In the genomic region with DNA sequence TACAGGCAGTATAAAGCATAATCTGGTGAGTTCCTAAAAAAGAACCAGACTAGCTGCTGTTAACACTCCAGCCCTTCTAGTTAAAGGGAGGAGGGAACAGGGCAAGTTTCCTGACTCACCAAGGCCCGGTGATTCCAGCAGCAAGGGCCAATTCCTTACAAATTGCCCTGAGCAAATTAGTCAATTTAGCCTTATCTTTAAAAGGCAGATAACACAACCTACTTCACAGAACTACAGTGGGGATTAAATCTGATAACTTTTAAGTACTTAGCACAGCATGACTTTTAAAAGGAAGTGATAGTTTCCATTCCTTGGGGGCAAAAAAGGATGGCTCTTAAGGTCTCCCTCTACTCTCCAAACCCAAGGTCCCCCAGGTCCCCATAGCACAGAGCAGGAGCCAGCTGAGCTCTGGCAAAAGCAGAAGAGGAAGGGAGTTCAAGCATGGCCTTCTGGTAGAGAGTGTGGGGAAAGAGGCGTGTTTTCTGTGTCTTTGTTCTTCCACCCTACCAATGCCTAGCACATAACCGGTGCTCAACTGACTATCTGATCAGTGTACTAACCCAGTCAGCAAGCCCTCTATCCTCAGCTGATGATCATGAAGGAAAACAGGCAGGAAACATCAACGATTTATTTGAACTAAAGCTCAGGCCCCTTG, we compare ENCODE assay signal across 8 cellular contexts. TPM values are rescaled to one million over a fixed set of nuclear protein-coding genes. Genes with fewer than 3 reads are reported as not detected.
A peak's percentile ranks its signal among the peaks of the same experiment; 100 is the strongest.
DNase-seq lines count a peak whose midpoint lies in the region; ATAC-seq, FAIRE-seq and TF ChIP-seq lines count a peak whose summit lies in the region.

No MANE protein-coding gene starts in this region.

- H3K27ac Mint-ChIP-seq in T-helper 1 cell treated with Interleukin-12 subunit alpha and Interleukin-12 subunit beta and Interleukin-4 antibody, amounts not matched to agents 30 μg/mL and 1 μg/mL, for 36 hours: peak overlapping the region; percentile 29

- no peak for DNase-seq in GM12892 (ENCODE audit: insufficient read length)
- DNase-seq in amygdala (lab: John Stamatoyannopoulos, UW): no peak
- no peak for DNase-seq in NCI-H446 (lab: John Stamatoyannopoulos, UW)
- DNase-seq in hepatic stellate cell (ENCODE audit: low spot score): no peak
- no peak for DNase-seq in WERI-Rb-1

- peak; percentile 58 for FAIRE-seq in GM12892 (lab: Jason Lieb, UNC)

- peaks cover 5% of the 10 kb centered on the region for H3K36me3 Mint-ChIP-seq in T-helper 1 cell treated with Interleukin-12 subunit alpha and Interleukin-12 subunit beta and Interleukin-4 antibody, amounts not matched to agents 30 μg/mL and 1 μg/mL, for 36 hours (ENCODE audit: low read depth)

- no peak for TF ChIP-seq CTCF in WERI-Rb-1 (IDR thresholded peaks at IDR 0.05; ENCODE audit: low read depth, low read length)

- H3K27ac ChIP-seq in muscle layer of colon (ENCODE audit: low read depth, low read length) (peak overlapping the region; percentile 27), WERI-Rb-1 (no peak overlapping the region)

- peaks cover 43% of the 10 kb centered on the region for H3K4me1 ChIP-seq in muscle layer of colon (ENCODE audit: insufficient read depth, low read length)

- no peak for TF ChIP-seq POLR2A in GM12892 (IDR thresholded peaks at IDR 0.05; ENCODE audit: low read depth, low read length)

- no peak overlapping the region for H3K4me3 Mint-ChIP-seq in T-helper 1 cell treated with Interleukin-12 subunit alpha and Interleukin-12 subunit beta and Interleukin-4 antibody, amounts not matched to agents 30 μg/mL and 1 μg/mL, for 36 hours

- H3K9me3 ChIP-seq in muscle layer of colon (ENCODE audit: low read length) (no peaks in the 10 kb centered on the region), WERI-Rb-1 (ENCODE audit: severe bottlenecking) (no peaks in the 10 kb centered on the region)

- H3K27me3 ChIP-seq in muscle layer of colon (ENCODE audit: control insufficient read depth in 1 of 2, insufficient read depth in 2 of 2, low read length in 2 of 2) (no peaks in the 10 kb centered on the region), WERI-Rb-1 (ENCODE audit: insufficient read depth, low read depth, severe bottlenecking) (no peaks in the 10 kb centered on the region)

- peak overlapping the region in 1 of 2 donors; percentile 16 for H3K4me3 ChIP-seq in muscle layer of colon (ENCODE audit: low read depth in 1 of 2, low read length in 2 of 2)
- H3K4me3 ChIP-seq in WERI-Rb-1 (ENCODE audit: low read depth, low read length): no peak overlapping the region

- no peak overlapping the region for H3K9ac ChIP-seq in muscle layer of colon (ENCODE audit: low read length)

- H3K4me1 Mint-ChIP-seq in T-helper 1 cell treated with Interleukin-12 subunit alpha and Interleukin-12 subunit beta and Interleukin-4 antibody, amounts not matched to agents 30 μg/mL and 1 μg/mL, for 36 hours (ENCODE audit: low read depth): peaks cover 38% of the 10 kb centered on the region

- no peaks in the 10 kb centered on the region for H3K27me3 Mint-ChIP-seq in T-helper 1 cell treated with Interleukin-12 subunit alpha and Interleukin-12 subunit beta and Interleukin-4 antibody, amounts not matched to agents 30 μg/mL and 1 μg/mL, for 36 hours (ENCODE audit: low read depth)

- H3K9me3 Mint-ChIP-seq in T-helper 1 cell treated with Interleukin-12 subunit alpha and Interleukin-12 subunit beta and Interleukin-4 antibody, amounts not matched to agents 30 μg/mL and 1 μg/mL, for 36 hours: peaks cover 3% of the 10 kb centered on the region

- H3K36me3 ChIP-seq in muscle layer of colon (ENCODE audit: insufficient read depth, low read length) (no peaks in the 10 kb centered on the region), WERI-Rb-1 (no peaks in the 10 kb centered on the region)

- peak; percentile 18 for ATAC-seq in HG02885 (IDR thresholded peaks at IDR 0.05; ENCODE audit: poor library complexity, unreplicated experiment)

RNA-seq across cellular contexts. Expression of a gene that starts 4.0 kb away (rescaled TPM):
- 42.0 TPM for polyA plus RNA-seq in GM12892 (2012; ENCODE audit: missing spikeins)
